Comparison of ENCODE assay signal across 8 cellular contexts in the genomic region with DNA sequence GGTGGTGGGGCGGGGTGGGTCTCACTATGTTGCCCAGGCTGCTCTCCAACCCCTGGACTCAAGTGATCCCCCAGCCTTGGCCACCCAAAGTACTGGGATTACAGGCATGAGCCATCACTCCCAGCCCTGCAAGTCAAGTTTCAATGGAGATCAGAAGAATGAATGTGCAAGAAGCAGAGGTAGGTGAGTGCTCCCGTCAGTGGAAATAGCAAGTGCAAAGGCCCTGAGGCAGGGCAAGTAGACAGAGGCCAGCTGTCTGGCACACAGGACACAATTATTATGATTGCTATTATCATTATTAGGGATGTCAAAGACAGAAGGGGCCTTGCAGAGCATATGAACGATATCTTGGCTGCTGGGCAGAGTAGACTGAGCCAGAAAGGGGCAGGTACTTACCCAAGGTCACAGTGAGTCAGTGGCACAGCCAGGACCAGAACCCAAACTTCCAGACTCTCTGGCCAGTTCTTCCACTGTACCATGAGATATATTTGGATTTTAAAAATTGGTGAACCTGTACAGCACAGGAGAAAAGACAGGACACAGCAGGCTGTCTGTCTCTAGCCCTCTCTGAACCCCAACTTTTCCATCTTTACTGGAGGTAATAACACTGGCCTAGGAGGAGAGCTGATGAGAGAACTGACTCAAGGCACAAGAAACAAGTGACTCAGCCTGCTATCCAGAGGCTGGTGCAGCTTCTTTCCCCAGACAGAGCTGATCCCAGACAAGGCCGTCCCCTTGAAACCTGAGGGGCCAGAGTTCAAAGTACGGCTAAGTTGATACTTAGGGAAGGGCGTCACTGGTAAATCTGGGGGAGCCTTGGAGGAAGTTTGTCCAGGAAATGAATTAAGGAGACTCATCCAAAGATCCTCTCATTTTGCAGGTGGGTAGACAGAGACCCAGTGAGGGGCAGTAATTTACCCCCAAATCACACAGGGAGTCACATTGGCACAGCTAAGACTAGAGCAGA. TPM values are rescaled to one million over a fixed set of nuclear protein-coding genes. Genes with fewer than 3 reads are reported as not detected.
DNase-seq lines count a peak whose midpoint lies in the region; TF ChIP-seq lines count a peak whose summit lies in the region.

No MANE protein-coding gene starts in this region.

- TF ChIP-seq POLR2A in suprapubic skin (IDR thresholded peaks at IDR 0.05), result no peak

- H3K4me1 Mint-ChIP-seq in activated T-cell treated with anti-CD3 and anti-CD28 coated beads, Interleukin-2, amount 50 U/mL, for 24 hours (ENCODE audit: low read depth), result peaks cover 17% of the 10 kb centered on the region
- peaks cover 9% of the 10 kb centered on the region for H3K4me1 Mint-ChIP-seq in activated T-helper 2 cell treated with anti-CD3 and anti-CD28 coated beads, Interferon-gamma antibody, Interleukin-2, Interleukin-4, amounts not matched to agents 10 μg/mL and 5 μg/mL and 100 μg/mL, durations not matched to agents 14 hours and 24 hours and 36 hours (ENCODE audit: low read depth)

- H3K4me3 ChIP-seq in suprapubic skin, result peak overlapping the region; percentile 90

- H3K27ac ChIP-seq in suprapubic skin, result no peak overlapping the region

- no peaks in the 10 kb centered on the region for H3K27me3 ChIP-seq in suprapubic skin

- peaks cover 26% of the 10 kb centered on the region for H3K4me1 ChIP-seq in suprapubic skin

- peak overlapping the region; percentile 84 for H3K4me3 Mint-ChIP-seq in activated T-cell treated with anti-CD3 and anti-CD28 coated beads, Interleukin-2, amount 50 U/mL, for 24 hours
- H3K4me3 Mint-ChIP-seq in activated T-helper 2 cell treated with anti-CD3 and anti-CD28 coated beads, Interferon-gamma antibody, Interleukin-2, Interleukin-4, amounts not matched to agents 10 μg/mL and 5 μg/mL and 100 μg/mL, durations not matched to agents 14 hours and 24 hours and 36 hours (ENCODE audit: low read depth), result peak overlapping the region; percentile 82

- intact Hi-C loops in activated T-helper 2 cell treated with anti-CD3 and anti-CD28 coated beads, Interferon-gamma antibody, Interleukin-2, Interleukin-4, amounts not matched to agents 10 μg/mL and 5 μg/mL and 100 μg/mL, durations not matched to agents 14 hours and 24 hours and 36 hours (cut with micrococcal nuclease), result loop anchor here (1.0 to 2.0 kb wide), 5 partner anchors 25 to 100 kb away; partner anchors contain the start of genes C9orf43, CDC26, POLE3 and PRPF4

- no peak for TF ChIP-seq EP300 in suprapubic skin (IDR thresholded peaks at IDR 0.05)

- DNase-seq in activated T-cell treated with anti-CD3 and anti-CD28 coated beads, Interleukin-2, amount 50 U/mL, for 24 hours, result no peak
- DNase-seq in activated T-cell treated with anti-CD3 and anti-CD28 coated beads for 4 hours, result no peak
- DNase-seq in activated T-helper 2 cell treated with anti-CD3 and anti-CD28 coated beads, Interferon-gamma antibody, Interleukin-2, Interleukin-4, amounts not matched to agents 10 μg/mL and 5 μg/mL and 100 μg/mL, durations not matched to agents 14 hours and 24 hours and 36 hours (ENCODE audit: low spot score), result no peak
- DNase-seq in kidney tubule cell (ENCODE audit: low spot score), result peak; percentile 71
- no peak for DNase-seq in suprapubic skin (ENCODE audit: low spot score in 2 of 2)
- no peak for DNase-seq in central memory CD4-positive, alpha-beta T cell
- no peak for DNase-seq in CD1c-positive myeloid dendritic cell (ENCODE audit: extremely low spot score)
- DNase-seq in NCI-H526 (lab: John Stamatoyannopoulos, UW), result no peak

- peaks cover 24% of the 10 kb centered on the region for H3K36me3 ChIP-seq in suprapubic skin

- no peak for TF ChIP-seq CTCF in suprapubic skin (IDR thresholded peaks at IDR 0.05)

- H3K27me3 Mint-ChIP-seq in activated T-cell treated with anti-CD3 and anti-CD28 coated beads, Interleukin-2, amount 50 U/mL, for 24 hours, result no peaks in the 10 kb centered on the region
- H3K27me3 Mint-ChIP-seq in activated T-helper 2 cell treated with anti-CD3 and anti-CD28 coated beads, Interferon-gamma antibody, Interleukin-2, Interleukin-4, amounts not matched to agents 10 μg/mL and 5 μg/mL and 100 μg/mL, durations not matched to agents 14 hours and 24 hours and 36 hours (ENCODE audit: low read depth), result no peaks in the 10 kb centered on the region

- peak overlapping the region; percentile 89 for H3K27ac Mint-ChIP-seq in activated T-cell treated with anti-CD3 and anti-CD28 coated beads, Interleukin-2, amount 50 U/mL, for 24 hours
- H3K27ac Mint-ChIP-seq in activated T-helper 2 cell treated with anti-CD3 and anti-CD28 coated beads, Interferon-gamma antibody, Interleukin-2, Interleukin-4, amounts not matched to agents 10 μg/mL and 5 μg/mL and 100 μg/mL, durations not matched to agents 14 hours and 24 hours and 36 hours, result peak overlapping the region; percentile 31

- 83% methylated on average over 6 of the region's 6 CpGs for WGBS in suprapubic skin

- H3K9me3 ChIP-seq in suprapubic skin, result no peaks in the 10 kb centered on the region

- H3K36me3 Mint-ChIP-seq in activated T-cell treated with anti-CD3 and anti-CD28 coated beads, Interleukin-2, amount 50 U/mL, for 24 hours (ENCODE audit: low read depth), result peaks cover 30% of the 10 kb centered on the region
- peaks cover 24% of the 10 kb centered on the region for H3K36me3 Mint-ChIP-seq in activated T-helper 2 cell treated with anti-CD3 and anti-CD28 coated beads, Interferon-gamma antibody, Interleukin-2, Interleukin-4, amounts not matched to agents 10 μg/mL and 5 μg/mL and 100 μg/mL, durations not matched to agents 14 hours and 24 hours and 36 hours (ENCODE audit: low read depth)

- no peaks in the 10 kb centered on the region for H3K9me3 Mint-ChIP-seq in activated T-cell treated with anti-CD3 and anti-CD28 coated beads, Interleukin-2, amount 50 U/mL, for 24 hours
- no peaks in the 10 kb centered on the region for H3K9me3 Mint-ChIP-seq in activated T-helper 2 cell treated with anti-CD3 and anti-CD28 coated beads, Interferon-gamma antibody, Interleukin-2, Interleukin-4, amounts not matched to agents 10 μg/mL and 5 μg/mL and 100 μg/mL, durations not matched to agents 14 hours and 24 hours and 36 hours

RNA-seq across cellular contexts. Expression of gene HDHD3, which starts 1.4 kb away (rescaled TPM):
- total RNA-seq in activated T-helper 2 cell treated with anti-CD3 and anti-CD28 coated beads, Interferon-gamma antibody, Interleukin-2, Interleukin-4, amounts not matched to agents 10 μg/mL and 5 μg/mL and 100 μg/mL, durations not matched to agents 14 hours and 24 hours and 36 hours, result 18.7 and 18.8 TPM in 2 replicates
- 10 to 100 TPM; 24.9 to 69.0 (median 58.6) TPM for total RNA-seq in suprapubic skin

RNA-seq across cellular contexts. Expression of gene ALAD, which starts 25.7 kb away (rescaled TPM):
- total RNA-seq in activated T-helper 2 cell treated with anti-CD3 and anti-CD28 coated beads, Interferon-gamma antibody, Interleukin-2, Interleukin-4, amounts not matched to agents 10 μg/mL and 5 μg/mL and 100 μg/mL, durations not matched to agents 14 hours and 24 hours and 36 hours, result 27.9 and 28.3 TPM in 2 replicates
- 10 to 100 TPM; 47.1 to 66.6 (median 53.6) TPM for total RNA-seq in suprapubic skin

RNA-seq across cellular contexts. Expression of gene BSPRY, which starts 26.0 kb away (rescaled TPM):
- 11.1 and 12.5 TPM in 2 replicates for total RNA-seq in activated T-helper 2 cell treated with anti-CD3 and anti-CD28 coated beads, Interferon-gamma antibody, Interleukin-2, Interleukin-4, amounts not matched to agents 10 μg/mL and 5 μg/mL and 100 μg/mL, durations not matched to agents 14 hours and 24 hours and 36 hours
- total RNA-seq in suprapubic skin, result 10 to 100 TPM in 3 of 4 donors, 1 to 10 TPM in 1; 8.3 to 37.3 (median 30.8) TPM

RNA-seq across cellular contexts. Expression of gene POLE3, which starts 35.1 kb away (rescaled TPM):
- total RNA-seq in activated T-helper 2 cell treated with anti-CD3 and anti-CD28 coated beads, Interferon-gamma antibody, Interleukin-2, Interleukin-4, amounts not matched to agents 10 μg/mL and 5 μg/mL and 100 μg/mL, durations not matched to agents 14 hours and 24 hours and 36 hours, result 71.0 and 73.8 TPM in 2 replicates
- 10 to 100 TPM; 32.6 to 52.6 (median 36.6) TPM for total RNA-seq in suprapubic skin

RNA-seq across cellular contexts. Expression of gene C9orf43, which starts 35.2 kb away (rescaled TPM):
- 0.48 TPM in 2 replicates for total RNA-seq in activated T-helper 2 cell treated with anti-CD3 and anti-CD28 coated beads, Interferon-gamma antibody, Interleukin-2, Interleukin-4, amounts not matched to agents 10 μg/mL and 5 μg/mL and 100 μg/mL, durations not matched to agents 14 hours and 24 hours and 36 hours
- 1 to 10 TPM in 3 of 4 donors, under 1 TPM in 1; 0.57 to 2.2 (median 2.1) TPM for total RNA-seq in suprapubic skin
